1 cellular context compared by ENCODE assay signal in the genomic region with DNA sequence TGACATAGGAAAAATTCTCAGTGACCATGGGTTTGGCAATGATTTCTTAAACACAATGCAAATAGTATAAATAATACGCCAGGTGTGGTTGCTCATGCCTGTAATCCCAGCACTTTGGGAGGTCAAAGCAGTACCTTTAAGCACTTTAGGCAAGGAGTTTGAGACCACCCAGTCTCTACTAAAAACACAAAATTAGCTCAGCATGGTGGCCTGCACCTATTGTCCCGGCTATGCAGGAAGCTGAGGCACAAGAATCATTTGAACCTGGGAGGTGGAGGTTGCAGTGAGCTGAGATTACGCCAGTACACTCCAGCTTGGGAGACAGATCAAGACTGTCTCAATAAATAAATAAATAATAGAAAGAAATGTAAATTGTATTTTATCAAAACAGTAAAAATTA.
TF ChIP-seq lines count a peak whose summit lies in the region.

No MANE protein-coding gene starts in this region.

TF ChIP-seq in WTC11, 78 proteins besides CTCF, POLR2A, EP300 and RAD21 (continued from another document):
- TF ChIP-seq, protein P1, sequence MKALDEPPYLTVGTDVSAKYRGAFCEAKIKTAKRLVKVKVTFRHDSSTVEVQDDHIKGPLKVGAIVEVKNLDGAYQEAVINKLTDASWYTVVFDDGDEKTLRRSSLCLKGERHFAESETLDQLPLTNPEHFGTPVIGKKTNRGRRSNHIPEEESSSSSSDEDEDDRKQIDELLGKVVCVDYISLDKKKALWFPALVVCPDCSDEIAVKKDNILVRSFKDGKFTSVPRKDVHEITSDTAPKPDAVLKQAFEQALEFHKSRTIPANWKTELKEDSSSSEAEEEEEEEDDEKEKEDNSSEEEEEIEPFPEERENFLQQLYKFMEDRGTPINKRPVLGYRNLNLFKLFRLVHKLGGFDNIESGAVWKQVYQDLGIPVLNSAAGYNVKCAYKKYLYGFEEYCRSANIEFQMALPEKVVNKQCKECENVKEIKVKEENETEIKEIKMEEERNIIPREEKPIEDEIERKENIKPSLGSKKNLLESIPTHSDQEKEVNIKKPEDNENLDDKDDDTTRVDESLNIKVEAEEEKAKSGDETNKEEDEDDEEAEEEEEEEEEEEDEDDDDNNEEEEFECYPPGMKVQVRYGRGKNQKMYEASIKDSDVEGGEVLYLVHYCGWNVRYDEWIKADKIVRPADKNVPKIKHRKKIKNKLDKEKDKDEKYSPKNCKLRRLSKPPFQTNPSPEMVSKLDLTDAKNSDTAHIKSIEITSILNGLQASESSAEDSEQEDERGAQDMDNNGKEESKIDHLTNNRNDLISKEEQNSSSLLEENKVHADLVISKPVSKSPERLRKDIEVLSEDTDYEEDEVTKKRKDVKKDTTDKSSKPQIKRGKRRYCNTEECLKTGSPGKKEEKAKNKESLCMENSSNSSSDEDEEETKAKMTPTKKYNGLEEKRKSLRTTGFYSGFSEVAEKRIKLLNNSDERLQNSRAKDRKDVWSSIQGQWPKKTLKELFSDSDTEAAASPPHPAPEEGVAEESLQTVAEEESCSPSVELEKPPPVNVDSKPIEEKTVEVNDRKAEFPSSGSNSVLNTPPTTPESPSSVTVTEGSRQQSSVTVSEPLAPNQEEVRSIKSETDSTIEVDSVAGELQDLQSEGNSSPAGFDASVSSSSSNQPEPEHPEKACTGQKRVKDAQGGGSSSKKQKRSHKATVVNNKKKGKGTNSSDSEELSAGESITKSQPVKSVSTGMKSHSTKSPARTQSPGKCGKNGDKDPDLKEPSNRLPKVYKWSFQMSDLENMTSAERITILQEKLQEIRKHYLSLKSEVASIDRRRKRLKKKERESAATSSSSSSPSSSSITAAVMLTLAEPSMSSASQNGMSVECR (CRISPR knock-in tag; IDR thresholded peaks at IDR 0.05; ENCODE audit: borderline replicate concordance): no peak
- TF ChIP-seq, protein P2, sequence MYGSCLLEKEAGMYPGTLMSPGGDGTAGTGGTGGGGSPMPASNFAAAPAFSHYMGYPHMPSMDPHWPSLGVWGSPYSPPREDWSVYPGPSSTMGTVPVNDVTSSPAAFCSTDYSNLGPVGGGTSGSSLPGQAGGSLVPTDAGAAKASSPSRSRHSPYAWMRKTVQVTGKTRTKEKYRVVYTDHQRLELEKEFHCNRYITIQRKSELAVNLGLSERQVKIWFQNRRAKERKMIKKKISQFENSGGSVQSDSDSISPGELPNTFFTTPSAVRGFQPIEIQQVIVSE (CRISPR knock-in tag; IDR thresholded peaks at IDR 0.05; ENCODE audit: borderline replicate concordance): no peak
- TF ChIP-seq JUN (CRISPR knock-in tag; IDR thresholded peaks at IDR 0.05): no peak
- TF ChIP-seq GTF2I (CRISPR knock-in tag; conservative IDR thresholded peaks at IDR 0.05): no peak
- no peak for TF ChIP-seq FOXK1 (CRISPR knock-in tag; IDR thresholded peaks at IDR 0.05)
- TF ChIP-seq ESRRA (CRISPR knock-in tag; IDR thresholded peaks at IDR 0.05; ENCODE audit: borderline replicate concordance): no peak
- no peak for TF ChIP-seq SMAD4 (CRISPR knock-in tag; IDR thresholded peaks at IDR 0.05)
